18 cellular contexts compared by ENCODE assay signal in genomic region chr4:100379583-100380105, GRCh38.
DNase-seq lines count a peak whose midpoint lies in the region; ATAC-seq, FAIRE-seq and TF ChIP-seq lines count a peak whose summit lies in the region.
"Had no signal": no experiment of that assay in that cellular context is flagged by ENCODE, and none has a peak within 500 bp of the region (broad histone marks: within the 10 kb centered on the region; RNA-seq: fewer than 3 reads in every experiment).

No MANE protein-coding gene starts in this region.

- H4K20me1 ChIP-seq in H1 (replicated peaks in 1 of 2; ENCODE audit: control insufficient read depth in 1 of 2, insufficient read depth in 2 of 2, low read length in 2 of 2) = no peaks in the 10 kb centered on the region

- no peaks in the 10 kb centered on the region for H3K4me1 ChIP-seq in breast epithelium
- 0 out of 7 replicates have a peak, but pooled peaks cover 0 to 3% (median 0%) of the 10 kb centered on the region in 4 experiments for H3K4me1 ChIP-seq in H1 (replicated peaks in 1 of 4; ENCODE audit: control insufficient read depth in 3 of 4, insufficient read depth in 4 of 4, low read length in 3 of 4)

- no peak overlapping the region for H3K23ac ChIP-seq in H1 (ENCODE audit: insufficient read length)

- no peak overlapping the region for H4K91ac ChIP-seq in H1 (replicated peaks; ENCODE audit: insufficient read length, low read length)

- TF ChIP-seq EP300 in H1 (IDR thresholded peaks at IDR 0.05; ENCODE audit: borderline replicate concordance in 1 of 2, low read depth in 2 of 2, low read length in 2 of 2) = no peak

- no peak overlapping the region for H2BK20ac ChIP-seq in H1 (ENCODE audit: low read length)

- H3K9ac ChIP-seq in H1 (replicated peaks in 1 of 4; ENCODE audit: extremely low read depth in 1 of 4, low read depth in 3 of 4, low read length in 3 of 4) = no peak overlapping the region

- H2BK120ac ChIP-seq in H1 (replicated peaks; ENCODE audit: low read depth, low read length) = no peak overlapping the region

- H3K36me3 ChIP-seq in breast epithelium = no peaks in the 10 kb centered on the region
- H3K36me3 ChIP-seq in H1 (ENCODE audit: control insufficient read depth in 2 of 4, insufficient read depth in 4 of 4, low read length in 3 of 4) = no peaks in the 10 kb centered on the region

- BruUV-seq in MCF 10A (replicated peaks; lab: Mats Ljungman, UMichigan) = no TSS peak

- H3K36me3 Mint-ChIP-seq in MCF 10A (ENCODE audit: insufficient read depth, unreplicated experiment) (no peaks in the 10 kb centered on the region), T-cell (no peaks in the 10 kb centered on the region)

- H3K27me3 ChIP-seq in breast epithelium (no peaks in the 10 kb centered on the region), H1 (replicated peaks in 1 of 4; ENCODE audit: control insufficient read depth in 3 of 4, extremely low read depth in 1 of 4, insufficient read depth in 3 of 4, low read length in 3 of 4) (no peaks in the 10 kb centered on the region)

- DNase-seq in MCF 10A (ENCODE audit: unreplicated experiment) = peak; percentile 27
- DNase-seq in breast epithelium (ENCODE audit: low spot score in 2 of 2) = no peak
- DNase-seq in H1 (ENCODE audit: low read depth in 1 of 2, low spot score in 2 of 2) = no peak
- peak; percentile 40 for DNase-seq in islet precursor cell
- no peak for DNase-seq in HTR-8/SVneo (ENCODE audit: insufficient read length, low spot score)
- no peak for DNase-seq in superior temporal gyrus (ENCODE audit: extremely low spot score)
- no peak for DNase-seq in SHP77 treated with DMSO at 0.1 percent for 48 hours (lab: John Stamatoyannopoulos, UW)
- DNase-seq in T-cell = no peak
- DNase-seq: DMS153, EL, NCI-H1105 treated with DMSO at 0.1 percent for 48 hours, NCI-H1694, NCI-H774, SIG-M5 had no signal

- H3K14ac ChIP-seq in H1 (ENCODE audit: insufficient read length) = no peak overlapping the region

- no peak overlapping the region for H3K4me2 ChIP-seq in H1 (ENCODE audit: insufficient read depth in 1 of 2, low read depth in 2 of 2, low read length in 2 of 2)

- H3K4me1 Mint-ChIP-seq in MCF 10A (ENCODE audit: insufficient read depth, unreplicated experiment) (peaks cover 5% of the 10 kb centered on the region), T-cell (no peaks in the 10 kb centered on the region)
- H3K4me1 Mint-ChIP-seq: B cell had no signal

- H2AK5ac ChIP-seq in H1 (ENCODE audit: low read depth, low read length) = no peak overlapping the region

- no peaks in the 10 kb centered on the region for H3K79me2 ChIP-seq in H1 (ENCODE audit: control insufficient read depth in 1 of 2, insufficient read depth in 2 of 2, low read length in 2 of 2)

- intact Hi-C loops in MCF 10A (cut with micrococcal nuclease) (no loop called here), breast epithelium (cut with DNase I; ENCODE audit: low total_unique reads) (loop anchor here (10.0 kb wide), 1 partner anchor 1895 kb away; no protein-coding TSS in a partner anchor)

- CTCF ChIA-PET in MCF 10A (lab: Yijun Ruan, JAX) = interaction anchor here (0.6 kb wide), 1 partner anchor 283 kb away, joined by 3 read pairs; no protein-coding TSS in a partner anchor
- CTCF ChIA-PET in H1 (lab: Charles Lee; ENCODE audit: partially characterized antibody) = interaction anchor here (1.5 to 1.9 kb wide), 2 partner anchors 16 to 19 kb away, joined by 4 to 5 read pairs; no protein-coding TSS in a partner anchor
- CTCF ChIA-PET in T-cell (lab: Charles Lee) = interaction anchor here in 1 of 2 donors (0.6 kb wide), 1 partner anchor 640 kb away, joined by 5 read pairs; no protein-coding TSS in a partner anchor

- H3K18ac ChIP-seq in H1 (ENCODE audit: extremely low read depth, low read length) = no peak overlapping the region

- WGBS in H1 (ENCODE audit: extremely low coverage in 1 of 2, insufficient coverage in 1 of 2, insufficient read length in 1 of 2, insufficient replicate concordance in 2 of 2, low coverage in 1 of 2, low lambda C conversion rate in 2 of 2, missing lambda C conversion rate in 1 of 2), 2 experiments = 90% methylated on average over 5 of the region's 5 CpGs; no CpG with 5 or more reads in 1 of the 2 experiments

- H2AFZ ChIP-seq in H1 (ENCODE audit: low read length) = peak overlapping the region; percentile 76

- no peak for TF ChIP-seq RAD21 in H1 (IDR thresholded peaks at IDR 0.05 in 1 of 2, conservative IDR thresholded peaks at IDR 0.05 in 1 of 2; ENCODE audit: low read depth in 2 of 2, low read length in 2 of 2)

- no peak overlapping the region for H4K8ac ChIP-seq in H1 (ENCODE audit: extremely low read depth, insufficient read depth, low read length)

- TF ChIP-seq CTCF in MCF 10A (IDR thresholded peaks at IDR 0.05; ENCODE audit: unreplicated experiment) (no peak), breast epithelium (IDR thresholded peaks at IDR 0.05) (no peak), H1 (IDR thresholded peaks at IDR 0.05; ENCODE audit: control extremely low read depth in 1 of 3, insufficient read depth in 1 of 3, low read depth in 1 of 3, low read length in 3 of 3) (no peak)

- no peak overlapping the region for H2BK12ac ChIP-seq in H1 (ENCODE audit: low read depth, low read length)

- no peaks in the 10 kb centered on the region for H3K79me1 ChIP-seq in H1 (ENCODE audit: low read depth, low read length)

- FAIRE-seq in H1 (lab: Jason Lieb, UNC) = no peak
- no peak for FAIRE-seq in HTR-8/SVneo (lab: Jason Lieb, UNC)
- FAIRE-seq: GM12891, GM19239, K562 had no signal

- TF ChIP-seq POLR2A in breast epithelium (IDR thresholded peaks at IDR 0.05) = no peak
- no peak for TF ChIP-seq POLR2A in H1 (IDR thresholded peaks at IDR 0.05; ENCODE audit: control extremely low read depth in 1 of 2, low read depth in 2 of 2, low read length in 2 of 2)

- no peak overlapping the region for H3K4me3 ChIP-seq in breast epithelium
- no peak overlapping the region for H3K4me3 ChIP-seq in H1 (ENCODE audit: extremely low read depth in 1 of 4, insufficient read depth in 2 of 4, low read depth in 3 of 4, low read length in 4 of 4)
- H3K4me3 ChIP-seq: K562 had no signal

- H3K27ac ChIP-seq in breast epithelium (no peak overlapping the region), H1 (ENCODE audit: low read depth, low read length) (no peak overlapping the region)

- H3K4me3 Mint-ChIP-seq in MCF 10A (ENCODE audit: unreplicated experiment) (no peak overlapping the region), T-cell (no peak overlapping the region)
- H3K4me3 Mint-ChIP-seq: B cell had no signal

- no peak for ATAC-seq in T-cell (replicated peaks in 1 of 4)
- ATAC-seq: K562 had no signal

- H3K4ac ChIP-seq in H1 (replicated peaks; ENCODE audit: insufficient read length, low read depth, low read length) = no peak overlapping the region

- no peak overlapping the region for H2BK15ac ChIP-seq in H1 (ENCODE audit: low read length)

- no peak overlapping the region for H4K5ac ChIP-seq in H1 (ENCODE audit: insufficient read length, low read depth, low read length)

- H3K27me3 Mint-ChIP-seq in MCF 10A (ENCODE audit: insufficient read depth, unreplicated experiment) (no peaks in the 10 kb centered on the region), T-cell (peaks cover 14 to 16% of the 10 kb centered on the region in 2 donors)

- H2BK5ac ChIP-seq in H1 (ENCODE audit: low read depth, low read length) = no peak overlapping the region

- no peak overlapping the region for H3K56ac ChIP-seq in H1 (replicated peaks; ENCODE audit: insufficient read length, low read depth, low read length)

- no peaks in the 10 kb centered on the region; the same call in 1 of the 2 replicates for H3K23me2 ChIP-seq in H1 (ENCODE audit: low read depth, low read length)

- H3K27ac Mint-ChIP-seq in MCF 10A (ENCODE audit: low read depth, unreplicated experiment) = no peak overlapping the region
- no peak overlapping the region for H3K27ac Mint-ChIP-seq in T-cell
- H3K27ac Mint-ChIP-seq: B cell had no signal

- POLR2A ChIA-PET in MCF 10A (lab: Yijun Ruan, JAX) = interaction anchor here (0.7 kb wide), 1 partner anchor 1272 kb away, joined by 3 read pairs; no protein-coding TSS in a partner anchor
- POLR2A ChIA-PET in H1 (lab: Charles Lee; ENCODE audit: partially characterized antibody) = no interaction called here
- POLR2A ChIA-PET in T-cell (lab: Charles Lee) = no interaction called here

- H3K9me3 Mint-ChIP-seq in MCF 10A (ENCODE audit: unreplicated experiment) (peaks cover 14% of the 10 kb centered on the region), T-cell (peaks cover 3 to 13% (median 6%) of the 10 kb centered on the region in 3 donors)

- no peaks in the 10 kb centered on the region for H3K9me3 ChIP-seq in breast epithelium
- no peaks in the 10 kb centered on the region for H3K9me3 ChIP-seq in H1 (ENCODE audit: insufficient read depth in 2 of 2, low read depth in 1 of 2, low read length in 1 of 2)

TF ChIP-seq in H1, 55 proteins besides CTCF, POLR2A, EP300 and RAD21:
- TF ChIP-seq FOSL1 (IDR thresholded peaks at IDR 0.05; ENCODE audit: insufficient read depth, low read depth, low read length) (no peak), CBX8 (IDR thresholded peaks at IDR 0.05; ENCODE audit: borderline replicate concordance, low read depth, low read length) (no peak), CREB1 (IDR thresholded peaks at IDR 0.05) (no peak)

Comparison
In these comparisons a context has a peak if more than half of its experiments do, and no peak if none do; other contexts are left out.
1. DNase-seq: peak in MCF 10A (single experiment) and islet precursor cell (single experiment); none in breast epithelium (0 of 2), H1 (0 of 2), HTR-8/SVneo (single experiment), superior temporal gyrus (single experiment), SHP77 treated with DMSO at 0.1 percent for 48 hours (single experiment) and T-cell (0 of 34).